ENCODE assay signal across 26 cellular contexts in genomic region chr2:112730182-112730581, GRCh38. TPM values are rescaled to one million over a fixed set of nuclear protein-coding genes. Genes with fewer than 3 reads are reported as not detected.
"Had no signal": no experiment of that assay in that cellular context is flagged by ENCODE, and none has a peak within 500 bp of the region (broad histone marks: within the 10 kb centered on the region; RNA-seq: fewer than 3 reads in every experiment).

No MANE protein-coding gene starts in this region.

- H3K4me2 ChIP-seq: SK-N-SH had no signal

- ATAC-seq: HepG2, Panc1, PC-3 had no signal

- DNase-seq: IMR-90, Karpas-422, KG1, MG63, NCI-H1092, NCI-H1105 treated with DMSO at 0.1 percent for 48 hours, NCI-H1417 treated with DMSO at 0.1 percent for 48 hours, NCI-H146, NCI-H1694 treated with DMSO at 0.1 percent for 48 hours, NCI-H1930, NCI-H2081, NCI-H2107, NCI-H2227 treated with DMSO at 0.1 percent for 48 hours, NCI-H524, NCI-H526 treated with DMSO at 0.1 percent for 48 hours, NCI-H774, PC-3, SHP77, SK-N-SH, SW 1271 had no signal

- H3K27me3 ChIP-seq: MG63 had no signal

- H3K9ac ChIP-seq: SK-N-SH had no signal

- H3K36me3 ChIP-seq: MG63 had no signal

- H3K27ac ChIP-seq: RWPE1 had no signal

- H3K4me3 ChIP-seq: MG63 had no signal

- H3K9me3 ChIP-seq: MG63, SK-N-SH had no signal

RNA-seq across cellular contexts. Expression of gene NT5DC4, which starts 9.4 kb away (rescaled TPM):
- total RNA-seq: HT1080, IMR-90, NCI-H460, SK-MEL-5 had no signal
- polyA plus RNA-seq: IMR-90, SK-N-SH had no signal

RNA-seq across cellular contexts. Expression of gene IL1A, which starts 54.1 kb away (rescaled TPM):
- total RNA-seq: HepG2, SK-MEL-5 had no signal
- polyA plus RNA-seq: HepG2, SK-N-SH had no signal
